ENCODE assay signal across 18 cellular contexts in the genomic region with DNA sequence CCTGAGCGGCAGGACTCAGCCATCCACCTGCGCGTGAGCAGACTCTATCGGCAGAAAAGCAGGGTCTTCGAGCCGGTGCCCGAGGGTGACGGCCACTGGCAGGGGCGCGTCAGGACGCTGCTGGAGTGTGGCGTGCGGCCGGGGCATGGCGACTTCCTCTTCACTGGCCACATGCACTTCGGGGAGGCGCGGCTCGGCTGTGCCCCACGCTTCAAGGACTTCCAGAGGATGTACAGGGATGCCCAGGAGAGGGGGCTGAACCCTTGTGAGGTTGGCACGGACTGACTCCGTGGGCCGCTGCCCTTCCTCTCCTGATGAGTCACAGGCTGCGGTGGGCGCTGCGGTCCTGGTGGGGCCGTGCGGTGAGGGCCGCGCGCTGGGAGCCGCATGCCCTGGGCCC. TPM values are rescaled to one million over a fixed set of nuclear protein-coding genes. Genes with fewer than 3 reads are reported as not detected.
"Had no signal": no experiment of that assay in that cellular context is flagged by ENCODE, and none has a peak within 500 bp of the region (broad histone marks: within the 10 kb centered on the region; RNA-seq: fewer than 3 reads in every experiment).

No MANE protein-coding gene starts in this region.

- DNase-seq: dorsolateral prefrontal cortex; effector CD4-positive, alpha-beta T cell; hypothalamus; left lung; mesendoderm; midbrain; naive thymus-derived CD4-positive, alpha-beta T cell; pancreas; right lobe of liver; small intestine; stimulated activated CD4-positive, alpha-beta T cell treated with anti-CD3 and anti-CD28 coated beads, Interleukin-15, amount 100 ng/mL, for 24 hours; stimulated activated CD4-positive, alpha-beta T cell treated with anti-CD3 and anti-CD28 coated beads, Interleukin-2, amount 100 ng/mL, for 48 hours; stimulated activated naive CD4-positive, alpha-beta T cell; stimulated activated naive CD8-positive, alpha-beta T cell treated with anti-CD3 and anti-CD28 coated beads, Interleukin-15, amount 100 ng/mL, for 72 hours; thyroid gland; trophoblast cell had no signal

- ATAC-seq: left lung; naive thymus-derived CD4-positive, alpha-beta T cell; pancreas; right lobe of liver; stimulated activated naive CD8-positive, alpha-beta T cell treated with anti-CD3 and anti-CD28 coated beads, Interleukin-15, amount 100 ng/mL, for 72 hours had no signal

- H3K27ac Mint-ChIP-seq: naive thymus-derived CD4-positive, alpha-beta T cell; stimulated activated naive CD8-positive, alpha-beta T cell treated with anti-CD3 and anti-CD28 coated beads, Interleukin-15, amount 100 ng/mL, for 72 hours had no signal

- H3K9me3 Mint-ChIP-seq: naive thymus-derived CD4-positive, alpha-beta T cell; stimulated activated naive CD8-positive, alpha-beta T cell treated with anti-CD3 and anti-CD28 coated beads, Interleukin-15, amount 100 ng/mL, for 72 hours had no signal

- H3K9me3 ChIP-seq: left lung, neutrophil, pancreas, right lobe of liver, thyroid gland, vagina had no signal

- H3K4me3 ChIP-seq: dorsolateral prefrontal cortex, left lung, pancreas, right lobe of liver, thyroid gland, vagina had no signal

- H3K4me1 ChIP-seq: right lobe of liver had no signal

- H3K27me3 ChIP-seq: pancreas, right lobe of liver, thyroid gland, vagina had no signal

- H3K4me3 Mint-ChIP-seq: naive thymus-derived CD4-positive, alpha-beta T cell; stimulated activated naive CD8-positive, alpha-beta T cell treated with anti-CD3 and anti-CD28 coated beads, Interleukin-15, amount 100 ng/mL, for 72 hours had no signal

- H3K27ac ChIP-seq: left lung, neutrophil, pancreas, right lobe of liver, thyroid gland, vagina had no signal

RNA-seq across cellular contexts. Expression of a gene that starts 14.9 kb away (rescaled TPM):
- polyA plus RNA-seq: naive thymus-derived CD4-positive, alpha-beta T cell had no signal
